17 cellular contexts compared by ENCODE assay signal in genomic region chr7:13628231-13629001, GRCh38.
DNase-seq lines count a peak whose midpoint lies in the region; ATAC-seq, FAIRE-seq and TF ChIP-seq lines count a peak whose summit lies in the region.
"Had no signal": no experiment of that assay in that cellular context is flagged by ENCODE, and none has a peak within 500 bp of the region (broad histone marks: within the 10 kb centered on the region; RNA-seq: fewer than 3 reads in every experiment).

No MANE protein-coding gene starts in this region.

- POLR2A ChIA-PET in K562 (lab: Yijun Ruan, JAX) = no interaction called here
- POLR2A ChIA-PET in naive thymus-derived CD8-positive, alpha-beta T cell (lab: Charles Lee) = no interaction called here

- no peaks in the 10 kb centered on the region for H3K36me3 ChIP-seq in Karpas-422 (ENCODE audit: insufficient read depth, low read length)
- H3K36me3 ChIP-seq in K562 (ENCODE audit: control insufficient read depth, insufficient read depth, low read length) = no peaks in the 10 kb centered on the region
- H3K36me3 ChIP-seq in esophagus squamous epithelium = no peaks in the 10 kb centered on the region
- H3K36me3 ChIP-seq: HAP-1, neutrophil, Peyer's patch had no signal

- TF ChIP-seq RAD21 in K562 (CRISPR knock-in tag; conservative IDR thresholded peaks at IDR 0.05 in 1 of 2, IDR thresholded peaks at IDR 0.05 in 1 of 2) = no peak

- TF ChIP-seq CTCF in K562 (IDR thresholded peaks at IDR 0.05 in 2 of 3, conservative IDR thresholded peaks at IDR 0.05 in 1 of 3; ENCODE audit: insufficient read depth in 2 of 3, low read depth in 1 of 3, low read length in 3 of 3) (no peak), esophagus squamous epithelium (IDR thresholded peaks at IDR 0.05) (no peak)

- H3K4me3 Mint-ChIP-seq in naive thymus-derived CD8-positive, alpha-beta T cell = no peak overlapping the region
- H3K4me3 Mint-ChIP-seq: activated T-helper 17 cell treated with anti-CD3 and anti-CD28 coated beads, Interleukin-2, amount 50 U/mL, for 72 hours; endodermal cell; T-helper 17 cell had no signal

- H4K20me1 ChIP-seq in Karpas-422 (ENCODE audit: insufficient read depth, low read depth, low read length) = no peaks in the 10 kb centered on the region
- H4K20me1 ChIP-seq in K562 (replicated peaks; ENCODE audit: control insufficient read depth, insufficient read depth, low read length) = no peaks in the 10 kb centered on the region

- 0 out of 2 replicates have a peak overlapping the region, but pooled peaks have one; percentile 24 for H2AFZ ChIP-seq in Karpas-422 (ENCODE audit: low read length)
- no peak overlapping the region for H2AFZ ChIP-seq in K562 (ENCODE audit: low read depth, low read length)

- H3K9me2 ChIP-seq in Karpas-422 (replicated peaks; ENCODE audit: insufficient read depth, low read length) = no peaks in the 10 kb centered on the region

- no peak overlapping the region for H3K4me3 ChIP-seq in Karpas-422 (ENCODE audit: low read length)
- no peak overlapping the region for H3K4me3 ChIP-seq in K562
- no peak overlapping the region for H3K4me3 ChIP-seq in esophagus squamous epithelium
- H3K4me3 ChIP-seq: body of pancreas, HAP-1, Peyer's patch had no signal

- CTCF ChIA-PET in K562 (lab: Yijun Ruan, JAX; ENCODE audit: low intra/inter-chr PET ratio) = no interaction called here

- no peaks in the 10 kb centered on the region for H3K9me3 ChIP-seq in Karpas-422 (ENCODE audit: low read length)
- no peaks in the 10 kb centered on the region for H3K9me3 ChIP-seq in K562 (replicated peaks; ENCODE audit: control insufficient read depth, insufficient read depth, low read depth, low read length)
- H3K9me3 ChIP-seq in esophagus squamous epithelium = no peaks in the 10 kb centered on the region
- H3K9me3 ChIP-seq: body of pancreas, HAP-1, neutrophil, Peyer's patch had no signal

- H3K9ac ChIP-seq in Karpas-422 (ENCODE audit: low read length) (no peak overlapping the region), K562 (ENCODE audit: insufficient read depth in 1 of 2, low read depth in 2 of 2, low read length in 2 of 2) (no peak overlapping the region)

- no TSS peak for BruUV-seq in K562 (replicated peaks; lab: Mats Ljungman, UMichigan)

- peaks cover 0 to 3% (median 0%) of the 10 kb centered on the region in 9 donors for H3K9me3 Mint-ChIP-seq in naive thymus-derived CD8-positive, alpha-beta T cell
- H3K9me3 Mint-ChIP-seq: activated T-helper 17 cell treated with anti-CD3 and anti-CD28 coated beads, Interleukin-2, amount 50 U/mL, for 72 hours had no signal

- H3K27ac Mint-ChIP-seq in naive thymus-derived CD8-positive, alpha-beta T cell = no peak overlapping the region
- H3K27ac Mint-ChIP-seq: activated T-helper 17 cell treated with anti-CD3 and anti-CD28 coated beads, Interleukin-2, amount 50 U/mL, for 72 hours; endodermal cell; T-helper 17 cell had no signal

- TF ChIP-seq POLR2A in K562 (conservative IDR thresholded peaks at IDR 0.05) (no peak), esophagus squamous epithelium (IDR thresholded peaks at IDR 0.05) (no peak)

- no peaks in the 10 kb centered on the region for H3K27me3 Mint-ChIP-seq in naive thymus-derived CD8-positive, alpha-beta T cell
- H3K27me3 Mint-ChIP-seq: activated T-helper 17 cell treated with anti-CD3 and anti-CD28 coated beads, Interleukin-2, amount 50 U/mL, for 72 hours; T-helper 17 cell had no signal

- FAIRE-seq in K562 (lab: Jason Lieb, UNC) = no peak
- FAIRE-seq: small intestine had no signal

- WGBS in K562 (ENCODE audit: insufficient coverage, low coverage, missing lambda C conversion rate) = 1% methylated on average over 6 of the region's 6 CpGs
- 68 to 77% methylated on average over 6 of the region's 6 CpGs for WGBS in esophagus squamous epithelium, 2 donors

- H3K27ac ChIP-seq in Karpas-422 (ENCODE audit: low read length) (no peak overlapping the region), K562 (ENCODE audit: extremely low read depth, low read depth, low read length) (no peak overlapping the region), esophagus squamous epithelium (no peak overlapping the region)
- H3K27ac ChIP-seq: body of pancreas, neutrophil, Peyer's patch had no signal

- DNase-seq in Daoy (ENCODE audit: low read depth) = peak; percentile 44
- DNase-seq in Karpas-422 = no peak
- DNase-seq in K562 (ENCODE audit: extremely low read depth in 1 of 4, low spot score in 3 of 4) = no peak
- DNase-seq in kidney tubule cell (ENCODE audit: low spot score) = peak; percentile 27
- no peak for DNase-seq in T-helper 9 cell
- DNase-seq in naive thymus-derived CD8-positive, alpha-beta T cell = no peak
- DNase-seq in epidermal melanocyte (ENCODE audit: insufficient read length, low spot score) = no peak
- DNase-seq in esophagus squamous epithelium (lab: John Stamatoyannopoulos, UW) = no peak
- DNase-seq: body of pancreas, endodermal cell, NCI-H446 treated with DMSO at 0.1 percent for 48 hours, Peyer's patch, small intestine, T-helper 17 cell had no signal

- H3K4me1 ChIP-seq in Karpas-422 (ENCODE audit: low read length) (no peaks in the 10 kb centered on the region; the same call in 1 of the 2 replicates), K562 (replicated peaks in 1 of 2; ENCODE audit: control insufficient read depth in 2 of 2, insufficient read depth in 2 of 2, low read length in 2 of 2) (no peaks in the 10 kb centered on the region), esophagus squamous epithelium (no peaks in the 10 kb centered on the region)
- H3K4me1 ChIP-seq: body of pancreas, HAP-1, Peyer's patch had no signal

- H3K4me2 ChIP-seq in Karpas-422 (ENCODE audit: low read depth, low read length, poor library complexity, severe bottlenecking) = no peak overlapping the region
- H3K4me2 ChIP-seq in K562 (ENCODE audit: insufficient read depth, low read length) = no peak overlapping the region

- TF ChIP-seq EP300 in K562 (IDR thresholded peaks at IDR 0.05; ENCODE audit: low read length) = no peak

- intact Hi-C loops in K562 (cut with micrococcal nuclease) (no loop called here), esophagus squamous epithelium (cut with DNase I) (no loop called here)

- no peaks in the 10 kb centered on the region for H3K36me3 Mint-ChIP-seq in naive thymus-derived CD8-positive, alpha-beta T cell

- in situ Hi-C loops in K562 (cut with MboI) = no loop called here

- no peaks in the 10 kb centered on the region for H3K79me2 ChIP-seq in Karpas-422 (ENCODE audit: low read length)
- H3K79me2 ChIP-seq in K562 (ENCODE audit: control insufficient read depth, insufficient read depth, low read length) = no peaks in the 10 kb centered on the region

- no peaks in the 10 kb centered on the region for H3K4me1 Mint-ChIP-seq in naive thymus-derived CD8-positive, alpha-beta T cell
- H3K4me1 Mint-ChIP-seq: activated T-helper 17 cell treated with anti-CD3 and anti-CD28 coated beads, Interleukin-2, amount 50 U/mL, for 72 hours; endodermal cell; T-helper 17 cell had no signal

- H3K27me3 ChIP-seq in Karpas-422 (ENCODE audit: low read length) (no peaks in the 10 kb centered on the region), K562 (ENCODE audit: control insufficient read depth in 2 of 2, insufficient read depth in 2 of 2, low read length in 2 of 2) (no peaks in the 10 kb centered on the region), esophagus squamous epithelium (no peaks in the 10 kb centered on the region)
- H3K27me3 ChIP-seq: body of pancreas, neutrophil, Peyer's patch had no signal

- ATAC-seq in K562 = no peak
- ATAC-seq in naive thymus-derived CD8-positive, alpha-beta T cell = no peak
- ATAC-seq: activated T-helper 17 cell treated with anti-CD3 and anti-CD28 coated beads, Interleukin-2, amount 50 U/mL, for 72 hours; body of pancreas; T-helper 17 cell had no signal

- no peaks in the 10 kb centered on the region for H3K9me1 ChIP-seq in K562 (ENCODE audit: control insufficient read depth, insufficient read depth, low read length)

TF ChIP-seq in K562, 482 proteins besides CTCF, POLR2A, EP300 and RAD21 (continues in another document):
- TF ChIP-seq FOXA3 (CRISPR knock-in tag; conservative IDR thresholded peaks at IDR 0.05 in 1 of 2, IDR thresholded peaks at IDR 0.05 in 1 of 2) (no peak), TEAD4 (IDR thresholded peaks at IDR 0.05; ENCODE audit: low read length) (no peak), TEAD4 (CRISPR knock-in tag; IDR thresholded peaks at IDR 0.05; ENCODE audit: borderline replicate concordance) (no peak), ZNF232 (CRISPR knock-in tag; IDR thresholded peaks at IDR 0.05) (no peak), CHD4 (IDR thresholded peaks at IDR 0.05; ENCODE audit: insufficient read depth, insufficient replicate concordance, low read depth, low read length, poor library complexity, severe bottlenecking) (no peak), FOS (IDR thresholded peaks at IDR 0.05; ENCODE audit: extremely low read depth, insufficient read length) (no peak), MAFG (tag; conservative IDR thresholded peaks at IDR 0.05) (peak; percentile 38; the same call in 1 of the 2 replicates), PTBP1 (IDR thresholded peaks at IDR 0.05; ENCODE audit: low read depth, low read length) (no peak), FOXK2 (conservative IDR thresholded peaks at IDR 0.05 in 1 of 2, IDR thresholded peaks at IDR 0.05 in 1 of 2; ENCODE audit: low read depth in 2 of 2) (no peak), HINFP (tag; conservative IDR thresholded peaks at IDR 0.05; ENCODE audit: low read depth) (no peak), ZNF830 (CRISPR knock-in tag; IDR thresholded peaks at IDR 0.05) (no peak), ZFP1 (CRISPR knock-in tag; IDR thresholded peaks at IDR 0.05) (no peak), FOSL1 (tag; conservative IDR thresholded peaks at IDR 0.05) (0 out of 2 replicates have a peak, but pooled peaks have one; percentile 37), PYGO2 (tag; IDR thresholded peaks at IDR 0.05) (no peak), BACH1 (tag; IDR thresholded peaks at IDR 0.05) (0 out of 2 replicates have a peak, but pooled peaks have one; percentile 44), ZKSCAN3 (CRISPR knock-in tag; IDR thresholded peaks at IDR 0.05) (no peak), SMAD1 (IDR thresholded peaks at IDR 0.05; ENCODE audit: low read depth, low read length, partially characterized antibody) (no peak), ZNF324 (CRISPR knock-in tag; IDR thresholded peaks at IDR 0.05) (no peak), RB1 (IDR thresholded peaks at IDR 0.05; ENCODE audit: low read depth) (no peak)

Comparison
In these comparisons a context has a peak if more than half of its experiments do, and no peak if none do; other contexts are left out.
1. DNase-seq: peak in Daoy (single experiment) and kidney tubule cell (single experiment); none in Karpas-422 (single experiment), K562 (0 of 4), T-helper 9 cell (single experiment), naive thymus-derived CD8-positive, alpha-beta T cell (0 of 10), epidermal melanocyte (single experiment) and esophagus squamous epithelium (single experiment).